10 cellular contexts compared by ENCODE assay signal in genomic region chr2:196159223-196159892, GRCh38. TPM values are rescaled to one million over a fixed set of nuclear protein-coding genes. Genes with fewer than 3 reads are reported as not detected.
DNase-seq lines count a peak whose midpoint lies in the region; ATAC-seq and TF ChIP-seq lines count a peak whose summit lies in the region.
"Had no signal": no experiment of that assay in that cellular context is flagged by ENCODE, and none has a peak within 500 bp of the region (broad histone marks: within the 10 kb centered on the region; RNA-seq: fewer than 3 reads in every experiment).

No MANE protein-coding gene starts in this region.

- H3K9me1 ChIP-seq in IMR-90 (ENCODE audit: insufficient read depth, low read length) = peaks cover 12% of the 10 kb centered on the region; the same call in 1 of the 2 replicates

- H2BK5ac ChIP-seq in IMR-90 (ENCODE audit: low read depth, low read length, poor library complexity, severe bottlenecking) = peak overlapping the region; percentile 26

- peak overlapping the region; percentile 68; the same call in 1 of the 2 replicates for H2BK120ac ChIP-seq in IMR-90 (ENCODE audit: low read depth, low read length)

- no peaks in the 10 kb centered on the region for H3K27me3 ChIP-seq in IMR-90 (ENCODE audit: control insufficient read depth, insufficient read depth, low read length)

- intact Hi-C loops in CD14-positive monocyte (cut with micrococcal nuclease) = no loop called here
- intact Hi-C loops in IMR-90 (cut with micrococcal nuclease) = loop anchor here (10.0 kb wide), 1 partner anchor 605 kb away; no protein-coding TSS in a partner anchor

- peak overlapping the region; percentile 75; the same call in 1 of the 2 replicates for H3K23ac ChIP-seq in IMR-90 (ENCODE audit: low read depth, low read length)

- no peak overlapping the region; the same call in 1 of the 2 replicates for H3K14ac ChIP-seq in IMR-90 (replicated peaks; ENCODE audit: low read depth, low read length)

- H3K9me3 ChIP-seq in IMR-90 (ENCODE audit: control insufficient read depth, insufficient read depth, low read length) = no peaks in the 10 kb centered on the region

- peaks cover 13% of the 10 kb centered on the region for H3K36me3 ChIP-seq in IMR-90 (ENCODE audit: control insufficient read depth, insufficient read depth, low read length)

- H3K36me3 Mint-ChIP-seq in CD14-positive monocyte = peaks cover 73 to 85% of the 10 kb centered on the region in 2 donors
- H3K36me3 Mint-ChIP-seq in activated naive CD8-positive, alpha-beta T cell treated with anti-CD3 and anti-CD28 coated beads for 36 hours = peaks cover 63% of the 10 kb centered on the region
- peaks cover 16 to 81% (median 46%) of the 10 kb centered on the region in 3 donors for H3K36me3 Mint-ChIP-seq in naive thymus-derived CD8-positive, alpha-beta T cell

- DNase-seq in CD14-positive monocyte (ENCODE audit: low spot score) (no peak), IMR-90 (no peak)
- no peak for DNase-seq in activated naive CD8-positive, alpha-beta T cell treated with anti-CD3 and anti-CD28 coated beads for 36 hours
- DNase-seq in naive thymus-derived CD8-positive, alpha-beta T cell = peak in 3 of 10 donors; percentile 42 to 68 (median 43)
- DNase-seq: NCI-H526 treated with DMSO at 0.1 percent for 48 hours, posterior cingulate gyrus had no signal

- peak overlapping the region; percentile 90; the same call in 1 of the 3 replicates for H2BK15ac ChIP-seq in IMR-90 (ENCODE audit: low read depth, low read length)

- H2AFZ ChIP-seq in IMR-90 (replicated peaks; ENCODE audit: low read length, poor library complexity) = no peak overlapping the region

- ATAC-seq in IMR-90 (ENCODE audit: low read depth) (no peak), HG03095 (IDR thresholded peaks at IDR 0.05; ENCODE audit: unreplicated experiment) (no peak), HG02678 (IDR thresholded peaks at IDR 0.05; ENCODE audit: unreplicated experiment) (no peak), GM21619 (IDR thresholded peaks at IDR 0.05; ENCODE audit: unreplicated experiment) (no peak), GM18519 (IDR thresholded peaks at IDR 0.05; ENCODE audit: low FRiP score, unreplicated experiment) (no peak)
- peak; percentile 14 to 20 for ATAC-seq in naive thymus-derived CD8-positive, alpha-beta T cell

- peak overlapping the region in 1 of 2 experiments; percentile 60; a peak in 2 of 4 replicates for H4K8ac ChIP-seq in IMR-90 (ENCODE audit: low read depth in 2 of 2, low read length in 2 of 2)

- TF ChIP-seq CTCF in CD14-positive monocyte (IDR thresholded peaks at IDR 0.05) = no peak
- TF ChIP-seq CTCF in IMR-90 (conservative IDR thresholded peaks at IDR 0.05; ENCODE audit: low read depth, low read length) = no peak

- peak overlapping the region; percentile 64; the same call in 1 of the 2 replicates for H3K27ac ChIP-seq in IMR-90 (ENCODE audit: insufficient read depth, low read length)

- dilution Hi-C loops in IMR-90 (cut with HindIII; ENCODE audit: low sequenced_read_pairs, unreplicated experiment) = no loop called here

- CTCF ChIA-PET in IMR-90 (lab: Yijun Ruan, JAX) = no interaction called here

- peaks cover 45% of the 10 kb centered on the region for H3K4me1 Mint-ChIP-seq in CD14-positive monocyte
- H3K4me1 Mint-ChIP-seq in activated naive CD8-positive, alpha-beta T cell treated with anti-CD3 and anti-CD28 coated beads for 36 hours = peaks cover 71% of the 10 kb centered on the region
- H3K4me1 Mint-ChIP-seq in naive thymus-derived CD8-positive, alpha-beta T cell = peaks cover 13 to 90% (median 63%) of the 10 kb centered on the region in 4 donors

- H3K9ac ChIP-seq in IMR-90 (ENCODE audit: low read depth, low read length) = no peak overlapping the region

- H2BK20ac ChIP-seq in IMR-90 (ENCODE audit: low read depth, low read length) = peak overlapping the region; percentile 61; the same call in 1 of the 2 replicates

- H3K27me3 Mint-ChIP-seq in CD14-positive monocyte (ENCODE audit: low read depth in 3 of 3) = no peaks in the 10 kb centered on the region
- no peaks in the 10 kb centered on the region for H3K27me3 Mint-ChIP-seq in activated naive CD8-positive, alpha-beta T cell treated with anti-CD3 and anti-CD28 coated beads for 36 hours
- H3K27me3 Mint-ChIP-seq in naive thymus-derived CD8-positive, alpha-beta T cell = no peaks in the 10 kb centered on the region

- peak overlapping the region; percentile 56 for H3K18ac ChIP-seq in IMR-90 (ENCODE audit: low read depth, low read length)

- peak overlapping the region; percentile 67; the same call in 1 of the 2 replicates for H2AK5ac ChIP-seq in IMR-90 (ENCODE audit: low read depth, low read length)

- no peak for TF ChIP-seq RAD21 in IMR-90 (IDR thresholded peaks at IDR 0.05; ENCODE audit: low read length)

- H2AK9ac ChIP-seq in IMR-90 (replicated peaks; ENCODE audit: low read depth, low read length, poor library complexity) = no peak overlapping the region

- peaks cover 3% of the 10 kb centered on the region for H3K4me1 ChIP-seq in IMR-90 (ENCODE audit: control insufficient read depth, insufficient read depth, low read length)

- H3K9me3 Mint-ChIP-seq in CD14-positive monocyte = no peaks in the 10 kb centered on the region
- peaks cover under 1% of the 10 kb centered on the region for H3K9me3 Mint-ChIP-seq in activated naive CD8-positive, alpha-beta T cell treated with anti-CD3 and anti-CD28 coated beads for 36 hours
- no peaks in the 10 kb centered on the region for H3K9me3 Mint-ChIP-seq in naive thymus-derived CD8-positive, alpha-beta T cell

- peaks cover 19 to 43% of the 10 kb centered on the region in 2 experiments for H3K79me1 ChIP-seq in IMR-90 (ENCODE audit: low read depth in 1 of 2, low read length in 2 of 2)

- no peak overlapping the region for H3K56ac ChIP-seq in IMR-90 (ENCODE audit: extremely low read depth, insufficient read depth, low read length)

- in situ Hi-C loops in IMR-90 (cut with MboI; ENCODE audit: low sequenced_read_pairs) = loop anchor here (25.0 kb wide), 1 partner anchor 103 kb away; no protein-coding TSS in a partner anchor

- BruUV-seq in IMR-90 (replicated peaks; lab: Mats Ljungman, UMichigan) = no TSS peak

- H3K4me3 ChIP-seq in IMR-90 (ENCODE audit: insufficient read depth, low read depth, low read length) = no peak overlapping the region

- no peak overlapping the region for H4K91ac ChIP-seq in IMR-90 (ENCODE audit: insufficient read depth, low read depth, low read length)

- WGBS in IMR-90 (ENCODE audit: extremely low coverage in 2 of 2, insufficient read length in 1 of 2), 2 experiments = no CpG with 5 or more reads among the region's 5 CpGs

- H3K4ac ChIP-seq in IMR-90 (ENCODE audit: low read depth, low read length) = peak overlapping the region; percentile 61; the same call in 1 of the 2 replicates

- no peak overlapping the region for H3K4me2 ChIP-seq in IMR-90 (ENCODE audit: low read depth, low read length)

- TF ChIP-seq POLR2A in IMR-90 (IDR thresholded peaks at IDR 0.05; ENCODE audit: low read depth, low read length) = no peak

- peak overlapping the region; percentile 56 to 64 for H3K4me3 Mint-ChIP-seq in CD14-positive monocyte
- H3K4me3 Mint-ChIP-seq in activated naive CD8-positive, alpha-beta T cell treated with anti-CD3 and anti-CD28 coated beads for 36 hours = peak overlapping the region; percentile 79
- H3K4me3 Mint-ChIP-seq in naive thymus-derived CD8-positive, alpha-beta T cell = peak overlapping the region; percentile 59 to 89 (median 86)

- H4K20me1 ChIP-seq in IMR-90 (ENCODE audit: insufficient read depth, low read length) = no peaks in the 10 kb centered on the region; the same call in 1 of the 2 replicates

- H4K5ac ChIP-seq in IMR-90 (ENCODE audit: low read depth, low read length) = peak overlapping the region; percentile 54; the same call in 1 of the 2 replicates

- peak overlapping the region; percentile 90 to 96 (median 93) for H3K27ac Mint-ChIP-seq in CD14-positive monocyte
- H3K27ac Mint-ChIP-seq in activated naive CD8-positive, alpha-beta T cell treated with anti-CD3 and anti-CD28 coated beads for 36 hours = peak overlapping the region; percentile 98
- peak overlapping the region; percentile 89 to 100 (median 97) for H3K27ac Mint-ChIP-seq in naive thymus-derived CD8-positive, alpha-beta T cell

- POLR2A ChIA-PET in IMR-90 (lab: Charles Lee; ENCODE audit: unreplicated experiment) = interaction anchor here (0.6 kb wide), 1 partner anchor 11 kb away, joined by 5 read pairs; no protein-coding TSS in a partner anchor
- POLR2A ChIA-PET in naive thymus-derived CD8-positive, alpha-beta T cell (lab: Charles Lee) = interaction anchor here (0.7 to 7.6 kb wide), 18 partner anchors 8 to 505 kb away, joined by 3 to 77 read pairs (median 4); partner anchors contain the start of gene STK17B

TF ChIP-seq in IMR-90, 13 proteins besides CTCF, POLR2A, EP300 and RAD21 (continues in another document):
- no peak for TF ChIP-seq CEBPB (IDR thresholded peaks at IDR 0.05; ENCODE audit: low read depth, low read length)
- no peak for TF ChIP-seq BHLHE40 (IDR thresholded peaks at IDR 0.05; ENCODE audit: low read depth, low read length)
- no peak for TF ChIP-seq ELK1 (IDR thresholded peaks at IDR 0.05; ENCODE audit: borderline replicate concordance, low read depth, low read length)
- no peak for TF ChIP-seq FOS (IDR thresholded peaks at IDR 0.05; ENCODE audit: low read depth, low read length)
- no peak for TF ChIP-seq MAZ (IDR thresholded peaks at IDR 0.05; ENCODE audit: borderline replicate concordance, low read depth, low read length)

RNA-seq across cellular contexts. Expression of gene STK17B, which starts 12.0 kb away (rescaled TPM):
- polyA plus RNA-seq in CD14-positive monocyte = 100 to 1,000 TPM; 171 to 244 TPM
- 48.9 and 50.3 TPM in 2 replicates for total RNA-seq in IMR-90 (2012; rRNA removed)
- polyA plus RNA-seq in IMR-90 (2012; rRNA removed) = 5.7 and 7.5 TPM in 2 replicates
- 1.3 and 1.5 TPM in 2 replicates for polyA plus RNA-seq in IMR-90 (2012; cell fraction: cytosol; rRNA removed)
- polyA plus RNA-seq in IMR-90 (2012; cell fraction: nucleus; rRNA removed; ENCODE audit: low replicate concordance) = 1.6 and 9.7 TPM in 2 replicates
- total RNA-seq in activated naive CD8-positive, alpha-beta T cell treated with anti-CD3 and anti-CD28 coated beads for 36 hours = 100 to 1,000 TPM; 151 to 157 TPM
- 100 to 1,000 TPM; 312 to 331 TPM for total RNA-seq in naive thymus-derived CD8-positive, alpha-beta T cell
- polyA plus RNA-seq in naive thymus-derived CD8-positive, alpha-beta T cell = 10 to 100 TPM; 73.5 to 98.3 (median 91.9) TPM

Comparison
In these comparisons a context has a peak if more than half of its experiments do, and no peak if none do; other contexts are left out.
1. ATAC-seq: peak in naive thymus-derived CD8-positive, alpha-beta T cell (2 of 2); none in IMR-90 (single experiment), HG03095 (single experiment), HG02678 (single experiment), GM21619 (single experiment) and GM18519 (single experiment).
2. Peak in every context shown above with its lines, with median percentiles within 50 percentile points of each other: H3K27ac Mint-ChIP-seq and H3K4me3 Mint-ChIP-seq.